ENCODE assay signal across 9 cellular contexts in genomic region chr6:153129873-153130514, GRCh38. TPM values are rescaled to one million over a fixed set of nuclear protein-coding genes. Genes with fewer than 3 reads are reported as not detected.
DNase-seq lines count a peak whose midpoint lies in the region; ATAC-seq and TF ChIP-seq lines count a peak whose summit lies in the region.
"Had no signal": no experiment of that assay in that cellular context is flagged by ENCODE, and none has a peak within 500 bp of the region (broad histone marks: within the 10 kb centered on the region; RNA-seq: fewer than 3 reads in every experiment).

No MANE protein-coding gene starts in this region.

- DNase-seq in CD4-positive, alpha-beta T cell, result no peak
- DNase-seq in astrocyte of the hippocampus (ENCODE audit: low read depth, low spot score) (peak; percentile 65), iPS-NIHi7 (ENCODE audit: extremely low spot score) (peak; percentile 20), epidermal melanocyte (ENCODE audit: insufficient read length, low spot score) (no peak), LoVo (ENCODE audit: low spot score) (no peak)
- DNase-seq: left cardiac atrium had no signal

- intact Hi-C loops in CD4-positive, alpha-beta T cell (cut with DNase I, micrococcal nuclease), result no loop called here

- H3K36me3 Mint-ChIP-seq in CD4-positive, alpha-beta T cell (ENCODE audit: low read depth), result no peaks in the 10 kb centered on the region
- no peaks in the 10 kb centered on the region for H3K36me3 Mint-ChIP-seq in stimulated activated memory B cell treated with anti-CD40 and anti-IgM and Interleukin-4, amounts not matched to agents 10 μg/mL and 1 μg/mL and 100 μg/mL, for 72 hours

- H3K27ac Mint-ChIP-seq in CD4-positive, alpha-beta T cell, result no peak overlapping the region
- no peak overlapping the region for H3K27ac Mint-ChIP-seq in stimulated activated memory B cell treated with anti-CD40 and anti-IgM and Interleukin-4, amounts not matched to agents 10 μg/mL and 1 μg/mL and 100 μg/mL, for 72 hours

- TF ChIP-seq CTCF in CD4-positive, alpha-beta T cell (IDR thresholded peaks at IDR 0.05), result no peak

- H3K27ac ChIP-seq in CD4-positive, alpha-beta T cell (ENCODE audit: low read depth, low read length), result no peak overlapping the region

- peaks cover 63% of the 10 kb centered on the region for H3K27me3 Mint-ChIP-seq in CD4-positive, alpha-beta T cell
- peaks cover 58% of the 10 kb centered on the region for H3K27me3 Mint-ChIP-seq in stimulated activated memory B cell treated with anti-CD40 and anti-IgM and Interleukin-4, amounts not matched to agents 10 μg/mL and 1 μg/mL and 100 μg/mL, for 72 hours

- CTCF ChIA-PET in CD4-positive, alpha-beta T cell (lab: Charles Lee), result no interaction called here

- no peak for ATAC-seq in CD4-positive, alpha-beta T cell (ENCODE audit: poor library complexity)
- ATAC-seq in HG02885 (IDR thresholded peaks at IDR 0.05; ENCODE audit: poor library complexity, unreplicated experiment) (peak; percentile 29), HG03095 (IDR thresholded peaks at IDR 0.05; ENCODE audit: unreplicated experiment) (no peak)
- ATAC-seq in stimulated activated memory B cell treated with anti-CD40 and anti-IgM and Interleukin-4, amounts not matched to agents 10 μg/mL and 1 μg/mL and 100 μg/mL, for 72 hours, result no peak

- peak overlapping the region; percentile 80 for H3K4me3 Mint-ChIP-seq in CD4-positive, alpha-beta T cell
- peak overlapping the region; percentile 65 for H3K4me3 Mint-ChIP-seq in stimulated activated memory B cell treated with anti-CD40 and anti-IgM and Interleukin-4, amounts not matched to agents 10 μg/mL and 1 μg/mL and 100 μg/mL, for 72 hours

- H3K4me1 Mint-ChIP-seq in CD4-positive, alpha-beta T cell (ENCODE audit: low read depth), result peaks cover 26% of the 10 kb centered on the region
- H3K4me1 Mint-ChIP-seq in stimulated activated memory B cell treated with anti-CD40 and anti-IgM and Interleukin-4, amounts not matched to agents 10 μg/mL and 1 μg/mL and 100 μg/mL, for 72 hours, result peaks cover 21% of the 10 kb centered on the region

- H3K27me3 ChIP-seq in CD4-positive, alpha-beta T cell (ENCODE audit: control insufficient read depth, insufficient read depth, low read length), result peaks cover 56% of the 10 kb centered on the region

- POLR2A ChIA-PET in CD4-positive, alpha-beta T cell (lab: Charles Lee), result interaction anchor here (0.5 kb wide), 1 partner anchor 98 kb away, joined by 3 read pairs; no protein-coding TSS in a partner anchor

- H3K9me3 Mint-ChIP-seq in CD4-positive, alpha-beta T cell, result no peaks in the 10 kb centered on the region
- no peaks in the 10 kb centered on the region for H3K9me3 Mint-ChIP-seq in stimulated activated memory B cell treated with anti-CD40 and anti-IgM and Interleukin-4, amounts not matched to agents 10 μg/mL and 1 μg/mL and 100 μg/mL, for 72 hours

- H3K9me3 ChIP-seq in CD4-positive, alpha-beta T cell (ENCODE audit: control insufficient read depth, low read length), result no peaks in the 10 kb centered on the region

RNA-seq across cellular contexts. Expression of gene RGS17, which starts 1.1 kb away (rescaled TPM):
- not detected for total RNA-seq in CD4-positive, alpha-beta T cell

Comparison
In these comparisons a context has a peak if more than half of its experiments do, and no peak if none do; other contexts are left out.
1. DNase-seq: peak in astrocyte of the hippocampus (single experiment) and iPS-NIHi7 (single experiment); none in CD4-positive, alpha-beta T cell (0 of 10), epidermal melanocyte (single experiment) and LoVo (single experiment).